Comparison of ENCODE assay signal across 17 cellular contexts in the genomic region with DNA sequence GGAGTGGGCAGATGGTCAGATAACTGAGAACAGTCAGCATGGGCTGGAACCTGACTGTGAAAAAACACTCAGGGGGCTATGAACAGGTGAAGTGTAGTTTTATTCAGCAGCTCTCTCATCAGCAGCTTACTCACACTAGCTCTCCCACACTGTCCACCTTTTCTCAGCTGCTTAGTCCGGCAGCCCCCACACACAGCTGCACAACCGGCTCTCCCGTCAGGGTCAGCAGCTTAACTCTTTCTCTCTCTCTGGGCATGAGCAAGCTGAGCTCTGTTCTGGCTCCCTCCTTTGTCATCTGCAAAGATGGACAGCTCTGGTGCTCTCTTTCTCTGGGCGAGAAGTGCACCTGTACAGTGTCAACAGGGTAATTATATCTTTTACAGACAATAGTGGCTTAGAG.
"Had no signal": no experiment of that assay in that cellular context is flagged by ENCODE, and none has a peak within 500 bp of the region (broad histone marks: within the 10 kb centered on the region; RNA-seq: fewer than 3 reads in every experiment).

No MANE protein-coding gene starts in this region.

- H3K4me3 Mint-ChIP-seq: activated B cell treated with CpG ODN at 0.5 μM for 24 hours; activated CD4-positive, alpha-beta T cell treated with anti-CD3 and anti-CD28 coated beads, Interleukin-2, amount 10 ng/mL, durations not matched to agents 24 days and 14 days; central memory CD8-positive, alpha-beta T cell had no signal

- H3K27ac Mint-ChIP-seq: activated B cell treated with CpG ODN at 0.5 μM for 24 hours; activated CD4-positive, alpha-beta T cell treated with anti-CD3 and anti-CD28 coated beads, Interleukin-2, amount 10 ng/mL, durations not matched to agents 24 days and 14 days had no signal

- H3K9me3 Mint-ChIP-seq: activated B cell treated with CpG ODN at 0.5 μM for 24 hours; activated CD4-positive, alpha-beta T cell treated with anti-CD3 and anti-CD28 coated beads, Interleukin-2, amount 10 ng/mL, durations not matched to agents 24 days and 14 days; activated naive CD4-positive, alpha-beta T cell treated with anti-CD3 and anti-CD28 coated beads, Interleukin-2, amount 50 U/mL, for 72 hours; brain; central memory CD8-positive, alpha-beta T cell; naive B cell had no signal

- H3K9me3 ChIP-seq: gastroesophageal sphincter, lower lobe of right lung, right atrium auricular region, tibial nerve, vagina had no signal

- H3K4me1 ChIP-seq: gastroesophageal sphincter, lower lobe of right lung, right atrium auricular region, tibial nerve, vagina had no signal

- H3K27ac ChIP-seq: gastroesophageal sphincter, hepatocyte, lower lobe of right lung, right atrium auricular region, tibial nerve, vagina had no signal

- DNase-seq: activated B cell treated with CpG ODN at 0.5 μM for 24 hours; activated CD4-positive, alpha-beta T cell treated with anti-CD3 and anti-CD28 coated beads, Interleukin-2, amount 10 ng/mL, durations not matched to agents 24 days and 14 days; activated effector memory CD4-positive, alpha-beta T cell treated with anti-CD3 and anti-CD28 coated beads, Interleukin-2, amount 50 U/mL, for 16 hours; amygdala; effector memory CD4-positive, alpha-beta T cell; lower lobe of right lung; midbrain; naive B cell; small intestine had no signal

- H3K4me3 ChIP-seq: gastroesophageal sphincter, hepatocyte, lower lobe of right lung, right atrium auricular region, tibial nerve, vagina had no signal

- ATAC-seq: activated naive CD4-positive, alpha-beta T cell treated with anti-CD3 and anti-CD28 coated beads, Interleukin-2, amount 50 U/mL, for 72 hours; gastroesophageal sphincter had no signal

- H3K27me3 Mint-ChIP-seq: activated B cell treated with CpG ODN at 0.5 μM for 24 hours; activated CD4-positive, alpha-beta T cell treated with anti-CD3 and anti-CD28 coated beads, Interleukin-2, amount 10 ng/mL, durations not matched to agents 24 days and 14 days; brain; central memory CD8-positive, alpha-beta T cell; naive B cell had no signal

- H3K27me3 ChIP-seq: gastroesophageal sphincter, hepatocyte, right atrium auricular region, tibial nerve, vagina had no signal
